9 cellular contexts compared by ENCODE assay signal in the genomic region with DNA sequence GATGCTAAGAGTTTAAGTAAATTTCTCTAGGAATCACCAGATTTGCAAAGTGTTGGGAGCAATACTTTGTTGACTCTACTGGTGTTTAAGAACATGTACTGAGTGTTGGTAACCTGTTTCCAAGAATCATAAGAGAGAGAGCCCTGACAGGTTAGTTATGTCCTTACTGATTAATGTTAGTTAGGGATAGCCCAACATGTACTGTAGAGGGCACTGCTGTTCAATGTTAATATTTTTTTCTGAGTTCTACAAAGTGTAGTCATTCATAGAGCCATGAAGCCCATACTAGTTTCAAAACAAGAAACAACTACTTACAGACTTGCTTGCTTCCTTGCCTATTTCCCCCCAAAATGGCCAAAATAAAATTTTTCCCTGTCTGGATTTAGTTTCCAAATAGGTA. TPM values are rescaled to one million over a fixed set of nuclear protein-coding genes. Genes with fewer than 3 reads are reported as not detected.
A peak's percentile ranks its signal among the peaks of the same experiment; 100 is the strongest.
DNase-seq lines count a peak whose midpoint lies in the region; ATAC-seq, FAIRE-seq and TF ChIP-seq lines count a peak whose summit lies in the region.
"Had no signal": no experiment of that assay in that cellular context is flagged by ENCODE, and none has a peak within 500 bp of the region (broad histone marks: within the 10 kb centered on the region; RNA-seq: fewer than 3 reads in every experiment).

No MANE protein-coding gene starts in this region.

- FAIRE-seq in RCC 7860 (lab: Jason Lieb, UNC), result peak; percentile 25

- H3K27me3 Mint-ChIP-seq in glutamatergic neuron (ENCODE audit: unreplicated experiment), result peaks cover 2% of the 10 kb centered on the region

- peak; percentile 27 for DNase-seq in DMS53 treated with DMSO at 0.1 percent for 48 hours (lab: John Stamatoyannopoulos, UW; ENCODE audit: unreplicated experiment)
- peak; percentile 51 for DNase-seq in RCC 7860 (ENCODE audit: low spot score)
- peak; percentile 64 for DNase-seq in fibroblast of the conjunctiva (ENCODE audit: low read depth)
- DNase-seq in islet precursor cell, result no peak
- DNase-seq in UCSD-AML1 (lab: John Stamatoyannopoulos, UW; ENCODE audit: unreplicated experiment), result no peak
- no peak for DNase-seq in glutamatergic neuron

- no peak overlapping the region for H3K27ac Mint-ChIP-seq in glutamatergic neuron (ENCODE audit: unreplicated experiment)

- no peaks in the 10 kb centered on the region for H3K36me3 Mint-ChIP-seq in glutamatergic neuron (ENCODE audit: unreplicated experiment)

- no peak overlapping the region for H3K4me3 Mint-ChIP-seq in glutamatergic neuron (ENCODE audit: unreplicated experiment)

- no peak for TF ChIP-seq CTCF in glutamatergic neuron (IDR thresholded peaks at IDR 0.05; ENCODE audit: partially characterized antibody, unreplicated experiment)

- no peaks in the 10 kb centered on the region for H3K4me1 Mint-ChIP-seq in glutamatergic neuron (ENCODE audit: low read depth, unreplicated experiment)

- no peaks in the 10 kb centered on the region for H3K9me3 Mint-ChIP-seq in glutamatergic neuron (ENCODE audit: unreplicated experiment)

- ATAC-seq in GM19467 (IDR thresholded peaks at IDR 0.05; ENCODE audit: unreplicated experiment), result peak; percentile 85
- ATAC-seq in HG03520 (IDR thresholded peaks at IDR 0.05; ENCODE audit: unreplicated experiment), result peak; percentile 89

RNA-seq across cellular contexts. Expression of a gene that starts 11.9 kb away (rescaled TPM):
- total RNA-seq in glutamatergic neuron (ENCODE audit: unreplicated experiment), result not detected
- total RNA-seq: T-helper 2 cell treated with Interferon-gamma antibody and Interleukin-4, amounts not matched to agents 100 ng/mL and 5 ng/mL, for 36 hours had no signal

Comparison
In these comparisons a context has a peak if more than half of its experiments do, and no peak if none do; other contexts are left out.
1. DNase-seq: peak in DMS53 treated with DMSO at 0.1 percent for 48 hours (single experiment), RCC 7860 (single experiment) and fibroblast of the conjunctiva (single experiment); none in islet precursor cell (single experiment), UCSD-AML1 (single experiment) and glutamatergic neuron (single experiment).